In the genomic region with DNA sequence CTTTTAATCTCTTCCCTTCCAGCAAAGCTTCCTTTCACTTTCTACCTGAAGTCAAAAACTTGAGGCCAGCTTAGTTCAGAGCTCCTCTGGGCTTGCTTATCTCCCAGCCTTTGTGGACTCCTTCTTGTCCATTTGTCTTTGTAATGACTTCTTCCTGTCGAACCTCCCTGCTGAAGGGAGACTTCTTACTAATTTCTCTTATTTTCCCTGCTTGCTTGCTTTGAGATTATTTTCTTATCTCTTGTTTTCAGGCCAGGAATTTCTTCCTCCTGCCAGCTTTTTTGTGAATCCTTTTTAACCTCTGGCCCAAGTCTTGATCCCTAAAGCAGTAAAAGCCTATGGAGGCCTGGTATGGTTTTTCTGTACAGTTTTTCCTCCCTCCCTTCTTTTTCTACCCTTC, we compare ENCODE assay signal across 18 cellular contexts.
"Had no signal": no experiment of that assay in that cellular context is flagged by ENCODE, and none has a peak within 500 bp of the region (broad histone marks: within the 10 kb centered on the region; RNA-seq: fewer than 3 reads in every experiment).

No MANE protein-coding gene starts in this region.

- DNase-seq: activated CD8-positive, alpha-beta memory T cell treated with anti-CD3 and anti-CD28 coated beads for 24 hours; dermis blood vessel endothelial cell; gastrocnemius medialis; heart right ventricle; islet precursor cell; mammary epithelial cell; ovary; stimulated activated CD4-positive, alpha-beta T cell treated with anti-CD3 and anti-CD28 coated beads, Interleukin-4, amount 100 ng/mL, for 1 hour; stimulated activated CD8-positive, alpha-beta memory T cell treated with anti-CD3 and anti-CD28 coated beads, Interleukin-4, amount 100 ng/mL, for 48 hours; stimulated activated naive CD8-positive, alpha-beta T cell treated with anti-CD3 and anti-CD28 coated beads, Interleukin-15, Interleukin-2, amounts not matched to agents 100 U/mL and 50 U/mL, for 24 hours; T-cell; upper lobe of left lung had no signal

- ATAC-seq: gastrocnemius medialis; heart right ventricle; left lobe of liver; stimulated activated naive CD8-positive, alpha-beta T cell treated with anti-CD3 and anti-CD28 coated beads, Interleukin-15, Interleukin-2, amounts not matched to agents 100 U/mL and 50 U/mL, for 24 hours; T-cell had no signal

- H3K4me3 ChIP-seq: breast epithelium, esophagus muscularis mucosa, gastrocnemius medialis, heart right ventricle, neural progenitor cell, ovary, SK-N-MC, upper lobe of left lung had no signal

- H3K27me3 ChIP-seq: breast epithelium, esophagus muscularis mucosa, gastrocnemius medialis, heart right ventricle, neural progenitor cell, ovary, upper lobe of left lung had no signal

- H3K4me1 ChIP-seq: breast epithelium, esophagus muscularis mucosa, gastrocnemius medialis, upper lobe of left lung had no signal

- H3K36me3 ChIP-seq: breast epithelium, gastrocnemius medialis, neural progenitor cell, ovary had no signal

- H3K9ac ChIP-seq: neural progenitor cell had no signal

- H3K9me3 Mint-ChIP-seq: activated naive CD4-positive, alpha-beta T cell treated with anti-CD3 and anti-CD28 coated beads, Interleukin-2, amount 50 U/mL, for 24 hours; neural progenitor cell; T-cell had no signal

- H3K27ac ChIP-seq: breast epithelium, esophagus muscularis mucosa, gastrocnemius medialis, heart right ventricle, neural progenitor cell, ovary, SK-N-MC, upper lobe of left lung had no signal

- H3K27ac Mint-ChIP-seq: activated naive CD4-positive, alpha-beta T cell treated with anti-CD3 and anti-CD28 coated beads, Interleukin-2, amount 50 U/mL, for 24 hours; neural progenitor cell; T-cell had no signal

- H3K4me2 ChIP-seq: neural progenitor cell had no signal

- H3K27me3 Mint-ChIP-seq: activated naive CD4-positive, alpha-beta T cell treated with anti-CD3 and anti-CD28 coated beads, Interleukin-2, amount 50 U/mL, for 24 hours; T-cell had no signal

- H3K4me3 Mint-ChIP-seq: activated naive CD4-positive, alpha-beta T cell treated with anti-CD3 and anti-CD28 coated beads, Interleukin-2, amount 50 U/mL, for 24 hours; neural progenitor cell; T-cell had no signal
